ENCODE assay signal across 14 cellular contexts in the genomic region with DNA sequence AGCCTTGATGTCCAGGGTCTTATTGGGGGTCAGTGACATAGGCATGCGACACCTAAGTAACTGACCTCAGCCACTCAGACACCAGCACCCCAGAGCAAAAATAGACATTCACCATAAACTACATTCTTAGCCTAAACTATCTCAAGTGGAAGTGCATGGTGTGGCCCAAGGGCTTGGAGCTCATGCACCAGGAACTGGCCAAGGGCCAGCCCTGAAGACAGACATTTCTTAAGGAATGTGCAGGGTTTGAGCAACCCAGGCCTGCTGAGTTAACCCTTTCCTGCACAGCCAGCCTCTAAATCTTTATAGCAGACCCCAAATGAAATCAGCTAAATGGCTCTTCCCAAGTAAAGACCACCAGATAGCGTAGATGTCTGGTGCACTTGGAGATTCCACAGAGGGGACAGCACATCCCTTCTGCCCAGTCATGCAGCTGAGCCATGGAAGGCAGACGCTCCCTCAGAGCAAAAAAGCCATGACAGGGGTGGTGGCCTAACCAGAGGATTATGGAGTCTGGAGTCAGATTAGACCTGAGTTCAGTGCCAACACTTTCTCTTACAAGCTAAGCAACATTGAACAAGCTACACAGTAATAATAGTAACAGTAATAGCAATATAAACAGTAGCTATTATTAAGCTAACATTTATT.
A peak's percentile ranks its signal among the peaks of the same experiment; 100 is the strongest.
DNase-seq lines count a peak whose midpoint lies in the region; ATAC-seq and TF ChIP-seq lines count a peak whose summit lies in the region.
"Had no signal": no experiment of that assay in that cellular context is flagged by ENCODE, and none has a peak within 500 bp of the region (broad histone marks: within the 10 kb centered on the region; RNA-seq: fewer than 3 reads in every experiment).

No MANE protein-coding gene starts in this region.

- H3K27me3 ChIP-seq in thyroid gland, result no peaks in the 10 kb centered on the region
- H3K27me3 ChIP-seq: heart right ventricle had no signal

- TF ChIP-seq POLR2A in thyroid gland (IDR thresholded peaks at IDR 0.05), result no peak

- TF ChIP-seq CTCF in fibroblast of the aortic adventitia (IDR thresholded peaks at IDR 0.05; ENCODE audit: insufficient read depth, low read length) (no peak), thyroid gland (IDR thresholded peaks at IDR 0.05) (no peak)

- H3K4me1 ChIP-seq in thyroid gland, result peaks cover 9 to 13% of the 10 kb centered on the region in 2 donors
- H3K4me1 ChIP-seq: prostate gland had no signal

- DNase-seq in NCI-H82 (lab: John Stamatoyannopoulos, UW), result peak; percentile 32
- no peak for DNase-seq in NCI-H82 treated with DMSO at 0.1 percent for 48 hours (lab: John Stamatoyannopoulos, UW; ENCODE audit: unreplicated experiment)
- peak; percentile 53 for DNase-seq in T1000 (lab: John Stamatoyannopoulos, UW)
- peak; percentile 83 for DNase-seq in fibroblast of the aortic adventitia (ENCODE audit: low read depth)
- peak; percentile 66 to 73 for DNase-seq in thyroid gland
- DNase-seq in DMS114 treated with DMSO at 0.1 percent for 48 hours (lab: John Stamatoyannopoulos, UW; ENCODE audit: unreplicated experiment), result no peak
- DNase-seq in left lobe of liver (ENCODE audit: low spot score), result no peak
- DNase-seq: activated naive CD8-positive, alpha-beta T cell treated with anti-CD3 and anti-CD28 coated beads for 36 hours; DND-41; heart right ventricle; NCI-H187 had no signal

- peak overlapping the region in 1 of 3 donors; percentile 24 for H3K27ac ChIP-seq in thyroid gland
- H3K27ac ChIP-seq: 22Rv1, heart right ventricle, prostate gland had no signal

- H3K4me3 ChIP-seq in fibroblast of the aortic adventitia (ENCODE audit: low read depth, low read length) (no peak overlapping the region), thyroid gland (replicated peaks in 1 of 3) (no peak overlapping the region)
- H3K4me3 ChIP-seq: heart right ventricle, prostate gland had no signal

- ATAC-seq in GM21529 (IDR thresholded peaks at IDR 0.05; ENCODE audit: unreplicated experiment) (no peak), left lobe of liver (no peak)

- H3K9me3 ChIP-seq in thyroid gland, result no peaks in the 10 kb centered on the region
- H3K9me3 ChIP-seq: heart right ventricle, prostate gland had no signal

- H3K36me3 ChIP-seq in thyroid gland, result no peaks in the 10 kb centered on the region
- H3K36me3 ChIP-seq: heart right ventricle, prostate gland had no signal

- 76 to 83% methylated on average over 3 of the region's 3 CpGs for WGBS in thyroid gland, 2 donors

- intact Hi-C loops in thyroid gland (cut with DNase I), result no loop called here

Comparison
In these comparisons a context has a peak if more than half of its experiments do, and no peak if none do; other contexts are left out.
1. DNase-seq: peak in NCI-H82 (single experiment), T1000 (single experiment), fibroblast of the aortic adventitia (single experiment) and thyroid gland (2 of 2); none in NCI-H82 treated with DMSO at 0.1 percent for 48 hours (single experiment), DMS114 treated with DMSO at 0.1 percent for 48 hours (single experiment) and left lobe of liver (single experiment).